ENCODE assay signal across 20 cellular contexts in the genomic region with DNA sequence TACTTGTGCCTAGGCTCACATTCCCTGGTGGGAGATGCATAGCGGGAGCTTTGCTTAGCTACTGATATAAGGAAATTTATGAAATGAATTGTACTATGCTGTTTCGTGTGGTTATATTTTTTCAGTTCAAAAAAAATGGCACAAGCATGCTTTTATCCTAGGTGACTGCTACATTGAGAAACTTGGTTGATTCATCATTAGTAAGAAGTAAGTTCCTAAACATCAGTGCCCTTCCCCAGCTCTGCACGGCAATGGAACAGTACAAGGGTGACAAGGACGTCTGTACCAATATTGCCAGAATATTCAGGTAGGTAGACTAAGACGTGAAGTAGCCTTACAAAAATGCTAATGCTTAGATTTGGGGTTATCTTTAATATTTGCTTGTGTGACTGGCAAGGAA.
"Had no signal": no experiment of that assay in that cellular context is flagged by ENCODE, and none has a peak within 500 bp of the region (broad histone marks: within the 10 kb centered on the region; RNA-seq: fewer than 3 reads in every experiment).

No MANE protein-coding gene starts in this region.

- H3K9me3 Mint-ChIP-seq: mesothelial cell of epicardium had no signal

- ATAC-seq: gastroesophageal sphincter, left lobe of liver, natural killer cell had no signal

- H3K4me3 ChIP-seq: dorsolateral prefrontal cortex, esophagus muscularis mucosa, gastroesophageal sphincter, ovary, right atrium auricular region, sigmoid colon, skin epidermis had no signal

- H3K36me3 Mint-ChIP-seq: mesothelial cell of epicardium, natural killer cell had no signal

- H3K27me3 ChIP-seq: dorsolateral prefrontal cortex, esophagus muscularis mucosa, gastroesophageal sphincter, ovary, right atrium auricular region, sigmoid colon had no signal

- H3K9me3 ChIP-seq: esophagus muscularis mucosa, gastroesophageal sphincter, ovary, right atrium auricular region, sigmoid colon had no signal

- H3K27me3 Mint-ChIP-seq: memory B cell had no signal

- H3K4me1 ChIP-seq: esophagus muscularis mucosa, gastroesophageal sphincter, right atrium auricular region, sigmoid colon had no signal

- H3K4me3 Mint-ChIP-seq: memory B cell, mesothelial cell of epicardium, natural killer cell, neural crest cell had no signal

- DNase-seq: cortex of kidney; dorsolateral prefrontal cortex; effector memory CD4-positive, alpha-beta T cell; glutamatergic neuron; islet precursor cell; natural killer cell; nucleus accumbens; ovary; sigmoid colon; stimulated activated naive CD4-positive, alpha-beta T cell treated with Interleukin-2 at 50 U/mL for 16 hours; trophoblast cell had no signal

- H3K36me3 ChIP-seq: esophagus muscularis mucosa, gastroesophageal sphincter, ovary, right atrium auricular region, sigmoid colon had no signal

- H3K27ac ChIP-seq: dorsolateral prefrontal cortex, epithelial cell of prostate, esophagus muscularis mucosa, gastroesophageal sphincter, ovary, right atrium auricular region, sigmoid colon, skin epidermis had no signal

- H3K27ac Mint-ChIP-seq: memory B cell, mesothelial cell of epicardium, natural killer cell had no signal
